25 cellular contexts compared by ENCODE assay signal in the genomic region with DNA sequence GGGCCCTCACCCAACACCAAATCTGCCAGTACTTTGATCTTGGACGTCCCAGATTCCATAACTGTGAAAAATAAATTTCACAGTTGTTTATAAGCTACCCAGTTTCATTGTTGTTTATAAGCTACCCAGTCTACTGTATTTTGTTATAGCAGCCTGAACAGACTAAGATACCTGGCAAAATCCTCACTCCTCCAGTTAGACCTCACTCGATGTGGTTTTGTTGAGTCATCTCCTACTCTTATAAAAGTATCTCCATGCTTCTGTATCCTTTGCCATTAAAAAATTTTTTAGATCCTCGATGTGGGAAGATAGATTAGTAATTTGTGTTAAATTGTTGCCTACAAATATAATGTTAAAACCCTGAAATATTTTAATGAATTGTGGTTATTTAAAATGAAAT.
"Had no signal": no experiment of that assay in that cellular context is flagged by ENCODE, and none has a peak within 500 bp of the region (broad histone marks: within the 10 kb centered on the region; RNA-seq: fewer than 3 reads in every experiment).

No MANE protein-coding gene starts in this region.

- H3K9me3 ChIP-seq: colonic mucosa, esophagus muscularis mucosa, esophagus squamous epithelium, gastrocnemius medialis, gastroesophageal sphincter, heart left ventricle, heart right ventricle had no signal

- DNase-seq: colonic mucosa; cortex of kidney; dermis blood vessel endothelial cell; dorsolateral prefrontal cortex; effector CD4-positive, alpha-beta T cell; effector CD8-positive, alpha-beta T cell; effector memory CD4-positive, alpha-beta T cell; effector memory CD8-positive, alpha-beta T cell; endodermal cell; erythroblast; esophagus squamous epithelium; foreskin fibroblast; foreskin keratinocyte; foreskin melanocyte; gastrocnemius medialis; glutamatergic neuron; head of caudate nucleus; heart left ventricle; heart right ventricle had no signal

- H3K4me1 ChIP-seq: colonic mucosa, esophagus muscularis mucosa, esophagus squamous epithelium, foreskin keratinocyte, gastrocnemius medialis, gastroesophageal sphincter had no signal

- H3K4me3 ChIP-seq: colonic mucosa, coronary artery, dorsolateral prefrontal cortex, esophagus muscularis mucosa, esophagus squamous epithelium, gastrocnemius medialis, gastroesophageal sphincter, heart left ventricle, heart right ventricle, hepatocyte had no signal

- H3K27ac ChIP-seq: colonic mucosa, coronary artery, dorsolateral prefrontal cortex, epithelial cell of prostate, esophagus muscularis mucosa, esophagus squamous epithelium, foreskin keratinocyte, gastrocnemius medialis, gastroesophageal sphincter, heart left ventricle, heart right ventricle, hepatocyte had no signal

- H3K4me2 ChIP-seq: hepatocyte had no signal

- H3K27me3 ChIP-seq: colonic mucosa, dorsolateral prefrontal cortex, esophagus muscularis mucosa, esophagus squamous epithelium, foreskin keratinocyte, gastrocnemius medialis, gastroesophageal sphincter, heart left ventricle, heart right ventricle, hepatocyte had no signal

- H2AFZ ChIP-seq: hepatocyte had no signal

- H3K79me2 ChIP-seq: hepatocyte had no signal

- ATAC-seq: effector memory CD8-positive, alpha-beta T cell; esophagus mucosa; foreskin keratinocyte; gastrocnemius medialis; gastroesophageal sphincter; heart left ventricle; heart right ventricle had no signal

- H3K36me3 ChIP-seq: colonic mucosa had no signal
